Comparison of ENCODE assay signal across 38 cellular contexts in genomic region chr1:203210988-203211387, GRCh38. TPM values are rescaled to one million over a fixed set of nuclear protein-coding genes. Genes with fewer than 3 reads are reported as not detected.
"Had no signal": no experiment of that assay in that cellular context is flagged by ENCODE, and none has a peak within 500 bp of the region (broad histone marks: within the 10 kb centered on the region; RNA-seq: fewer than 3 reads in every experiment).

No MANE protein-coding gene starts in this region.

- H3K4me1 ChIP-seq: foreskin keratinocyte, heart left ventricle had no signal

- DNase-seq: activated CD4-positive, alpha-beta T cell treated with anti-CD3 and anti-CD28 coated beads for 1 hour; activated CD4-positive, alpha-beta T cell treated with anti-CD3 and anti-CD28 coated beads for 4 hours; activated CD4-positive, alpha-beta T cell treated with anti-CD3 and anti-CD28 coated beads, Interleukin-2, amount 10 ng/mL, durations not matched to agents 7 days and 5 days; activated CD4-positive, alpha-beta T cell treated with anti-CD3 and anti-CD28 coated beads, Interleukin-2, amount 50 U/mL, for 48 hours; activated CD8-positive, alpha-beta memory T cell treated with anti-CD3 and anti-CD28 coated beads, Interleukin-2, amount 10 ng/mL, durations not matched to agents 7 days and 5 days; activated CD8-positive, alpha-beta memory T cell treated with anti-CD3 and anti-CD28 coated beads, Interleukin-2, amount 50 U/mL, for 4 hours; activated CD8-positive, alpha-beta T cell treated with anti-CD3 and anti-CD28 coated beads for 36 hours; activated effector memory CD4-positive, alpha-beta T cell treated with anti-CD3 and anti-CD28 coated beads, Interleukin-2, amount 50 U/mL, for 16 hours; activated naive CD4-positive, alpha-beta T cell; activated naive CD4-positive, alpha-beta T cell treated with anti-CD3 and anti-CD28 coated beads, Interleukin-2, amount 10 ng/mL, durations not matched to agents 7 days and 5 days; activated naive CD8-positive, alpha-beta T cell treated with anti-CD3 and anti-CD28 coated beads, Interleukin-2, amount 10 ng/mL, durations not matched to agents 7 days and 5 days; activated T-cell treated with anti-CD3 and anti-CD28 coated beads, Interleukin-2, amount 50 U/mL, for 1 hour; activated T-cell treated with anti-CD3 and anti-CD28 coated beads, Interleukin-2, amount 50 U/mL, for 48 hours; amniotic stem cell; anterior cingulate cortex; brain microvascular endothelial cell; dorsolateral prefrontal cortex; effector memory CD4-positive, alpha-beta T cell; endodermal cell; foreskin keratinocyte; gastrocnemius medialis; glutamatergic neuron; heart left ventricle; T-helper 2 cell had no signal

- H3K4me3 ChIP-seq: coronary artery, dorsolateral prefrontal cortex, gastrocnemius medialis, heart left ventricle had no signal

- ATAC-seq: activated CD8-positive, alpha-beta memory T cell treated with anti-CD3 and anti-CD28 coated beads, Interleukin-2, amount 10 ng/mL, durations not matched to agents 7 days and 5 days; activated CD8-positive, alpha-beta T cell treated with anti-CD3 and anti-CD28 coated beads for 36 hours; activated naive CD4-positive, alpha-beta T cell treated with anti-CD3 and anti-CD28 coated beads, Interleukin-2, amount 50 U/mL, for 72 hours; esophagus mucosa; foreskin keratinocyte; gastrocnemius medialis; heart left ventricle; WTC11 had no signal

- H3K9me3 ChIP-seq: gastrocnemius medialis, heart left ventricle had no signal

- H3K27me3 ChIP-seq: dorsolateral prefrontal cortex, gastrocnemius medialis, heart left ventricle had no signal

- H3K36me3 ChIP-seq: brain microvascular endothelial cell, gastrocnemius medialis, heart left ventricle had no signal

- H3K27ac ChIP-seq: brain microvascular endothelial cell, coronary artery, dorsolateral prefrontal cortex, foreskin keratinocyte, gastrocnemius medialis, heart left ventricle, VCaP had no signal

RNA-seq across cellular contexts. Expression of gene CHIT1, which starts 18.5 kb away (rescaled TPM):
- total RNA-seq: astrocyte, cardiac septum, epithelial cell of proximal tubule, foreskin keratinocyte had no signal

RNA-seq across cellular contexts. Expression of gene CHI3L1, which starts 24.5 kb away (rescaled TPM):
- total RNA-seq: activated CD4-positive, alpha-beta T cell treated with anti-CD3 and anti-CD28 coated beads, Interleukin-2, amount 10 ng/mL, durations not matched to agents 7 days and 5 days; activated CD8-positive, alpha-beta memory T cell treated with anti-CD3 and anti-CD28 coated beads for 36 hours; activated CD8-positive, alpha-beta memory T cell treated with anti-CD3 and anti-CD28 coated beads, Interleukin-2, amount 10 ng/mL, durations not matched to agents 7 days and 5 days; activated CD8-positive, alpha-beta T cell treated with anti-CD3 and anti-CD28 coated beads for 36 hours; activated T-helper 1 cell treated with anti-CD3 and anti-CD28 coated beads, Interleukin-12 subunit alpha, Interleukin-12 subunit beta, Interleukin-2, Interleukin-4 antibody, amounts not matched to agents 30 ng/mL and 10 ng/mL and 1 ng/mL, durations not matched to agents 14 hours and 24 hours and 36 hours; activated T-helper 2 cell treated with anti-CD3 and anti-CD28 coated beads, Interferon-gamma antibody, Interleukin-2, Interleukin-4, amounts not matched to agents 10 μg/mL and 5 μg/mL and 100 μg/mL, durations not matched to agents 14 hours and 24 hours and 36 hours; foreskin keratinocyte; T-helper 1 cell treated with Interleukin-12 subunit alpha and Interleukin-12 subunit beta and Interleukin-4 antibody, amounts not matched to agents 30 ng/mL and 1 ng/mL, for 36 hours had no signal

RNA-seq across cellular contexts. Expression of gene MYBPH, which starts 35.4 kb away (rescaled TPM):
- total RNA-seq: activated CD4-positive, alpha-beta T cell treated with anti-CD3 and anti-CD28 coated beads, Interleukin-2, amount 10 ng/mL, durations not matched to agents 7 days and 5 days; activated CD8-positive, alpha-beta memory T cell treated with anti-CD3 and anti-CD28 coated beads for 36 hours; activated CD8-positive, alpha-beta memory T cell treated with anti-CD3 and anti-CD28 coated beads, Interleukin-2, amount 10 ng/mL, durations not matched to agents 7 days and 5 days; activated CD8-positive, alpha-beta T cell treated with anti-CD3 and anti-CD28 coated beads for 36 hours; activated naive CD4-positive, alpha-beta T cell treated with anti-CD3 and anti-CD28 coated beads, Interleukin-2, amount 50 U/mL, for 72 hours; activated naive CD8-positive, alpha-beta T cell treated with anti-CD3 and anti-CD28 coated beads, Interleukin-2, amount 10 ng/mL, durations not matched to agents 7 days and 5 days; activated T-helper 1 cell treated with anti-CD3 and anti-CD28 coated beads, Interleukin-12 subunit alpha, Interleukin-12 subunit beta, Interleukin-2, Interleukin-4 antibody, amounts not matched to agents 30 ng/mL and 10 ng/mL and 1 ng/mL, durations not matched to agents 14 hours and 24 hours and 36 hours; activated T-helper 2 cell treated with anti-CD3 and anti-CD28 coated beads, Interferon-gamma antibody, Interleukin-2, Interleukin-4, amounts not matched to agents 10 μg/mL and 5 μg/mL and 100 μg/mL, durations not matched to agents 14 hours and 24 hours and 36 hours; astrocyte; bronchial epithelial cell; cardiac septum; cerebellum; endodermal cell; epithelial cell of proximal tubule; esophagus mucosa; foreskin keratinocyte; T-helper 1 cell treated with Interleukin-12 subunit alpha and Interleukin-12 subunit beta and Interleukin-4 antibody, amounts not matched to agents 30 ng/mL and 1 ng/mL, for 36 hours; WTC11 had no signal
